7 cellular contexts compared by ENCODE assay signal in genomic region chr19:13953021-13953531, GRCh38. TPM values are rescaled to one million over a fixed set of nuclear protein-coding genes. Genes with fewer than 3 reads are reported as not detected.
DNase-seq lines count a peak whose midpoint lies in the region; ATAC-seq, FAIRE-seq and TF ChIP-seq lines count a peak whose summit lies in the region.

No MANE protein-coding gene starts in this region.

- ATAC-seq in GM21529 (IDR thresholded peaks at IDR 0.05; ENCODE audit: unreplicated experiment): no peak

- H3K36me3 ChIP-seq in ectodermal cell (ENCODE audit: control insufficient read depth, insufficient read depth, low read length): peaks cover 29% of the 10 kb centered on the region

- H3K36me3 Mint-ChIP-seq in type B pancreatic cell: peaks cover 4% of the 10 kb centered on the region

- no peaks in the 10 kb centered on the region for H3K9me3 ChIP-seq in ectodermal cell (ENCODE audit: control insufficient read depth, low read length)

- peak; percentile 34 for DNase-seq in RCC 7860 (ENCODE audit: low spot score)
- peak; percentile 17 to 54 for DNase-seq in lung microvascular endothelial cell (ENCODE audit: low read depth in 2 of 2)
- no peak for DNase-seq in type B pancreatic cell (ENCODE audit: extremely low spot score, unreplicated experiment)
- DNase-seq in NCI-H526 treated with DMSO at 0.1 percent for 48 hours (lab: John Stamatoyannopoulos, UW): no peak

- H3K27me3 ChIP-seq in ectodermal cell (ENCODE audit: control insufficient read depth, insufficient read depth, low read length, poor library complexity, severe bottlenecking): no peaks in the 10 kb centered on the region

- no peaks in the 10 kb centered on the region for H3K9me3 Mint-ChIP-seq in type B pancreatic cell

- peak overlapping the region; percentile 83 for H3K4me3 ChIP-seq in GM12875 (ENCODE audit: low read depth, low read length)
- peak overlapping the region; percentile 55 for H3K4me3 ChIP-seq in ectodermal cell (ENCODE audit: insufficient read depth, low read depth, low read length)

- H3K27ac Mint-ChIP-seq in type B pancreatic cell: peak overlapping the region; percentile 59

- TF ChIP-seq CTCF in GM12875 (IDR thresholded peaks at IDR 0.05; ENCODE audit: borderline replicate concordance, insufficient read depth, low read depth, low read length): no peak
- TF ChIP-seq CTCF in type B pancreatic cell (conservative IDR thresholded peaks at IDR 0.05): no peak

- peaks cover 7% of the 10 kb centered on the region for H3K4me1 Mint-ChIP-seq in type B pancreatic cell (ENCODE audit: unreplicated experiment)

- no peaks in the 10 kb centered on the region for H3K27me3 Mint-ChIP-seq in type B pancreatic cell

- FAIRE-seq in RCC 7860 (lab: Jason Lieb, UNC): no peak

- 15 to 16% methylated on average over 10 of the region's 10 CpGs for WGBS in ectodermal cell, 2 experiments

- peaks cover 4% of the 10 kb centered on the region for H3K4me1 ChIP-seq in ectodermal cell (ENCODE audit: control insufficient read depth, insufficient read depth, low read length)

- peak overlapping the region; percentile 89 for H3K4me3 Mint-ChIP-seq in type B pancreatic cell

- H3K27ac ChIP-seq in ectodermal cell (ENCODE audit: insufficient read depth, low read depth, low read length, poor library complexity, severe bottlenecking): peak overlapping the region; percentile 17

RNA-seq across cellular contexts. Expression of gene DCAF15, which starts 0.8 kb away (rescaled TPM):
- polyA plus RNA-seq in ectodermal cell (2013, experiment 1 of 4): 82.2 TPM
- polyA plus RNA-seq in ectodermal cell (2013, experiment 2 of 4): 80.5 TPM
- polyA plus RNA-seq in ectodermal cell (2013, experiment 3 of 4): 62.6 TPM
- polyA plus RNA-seq in ectodermal cell (2013, experiment 4 of 4): 62.7 TPM
- total RNA-seq in lung microvascular endothelial cell (6.1 and 8.5 TPM in 2 replicates), type B pancreatic cell (ENCODE audit: low replicate concordance) (35.8 and 50.1 TPM in 2 replicates)

RNA-seq across cellular contexts. Expression of gene PODNL1, which starts 14.9 kb away (rescaled TPM):
- 8.7 TPM for polyA plus RNA-seq in ectodermal cell (2013, experiment 1 of 4)
- polyA plus RNA-seq in ectodermal cell (2013, experiment 2 of 4): 7.2 TPM
- 7.3 TPM for polyA plus RNA-seq in ectodermal cell (2013, experiment 3 of 4)
- polyA plus RNA-seq in ectodermal cell (2013, experiment 4 of 4): 6.3 TPM
- total RNA-seq in lung microvascular endothelial cell (not detected in 2 replicates), type B pancreatic cell (ENCODE audit: low replicate concordance) (0.48 and 0.75 TPM in 2 replicates)

RNA-seq across cellular contexts. Expression of gene CC2D1A, which starts 47.1 kb away (rescaled TPM):
- polyA plus RNA-seq in ectodermal cell (2013, experiment 1 of 4): 33.5 TPM
- polyA plus RNA-seq in ectodermal cell (2013, experiment 2 of 4): 23.8 TPM
- 23.9 TPM for polyA plus RNA-seq in ectodermal cell (2013, experiment 3 of 4)
- 25.9 TPM for polyA plus RNA-seq in ectodermal cell (2013, experiment 4 of 4)
- total RNA-seq in lung microvascular endothelial cell (3.3 and 3.8 TPM in 2 replicates), type B pancreatic cell (ENCODE audit: low replicate concordance) (35.4 and 42.3 TPM in 2 replicates)

RNA-seq across cellular contexts. Expression of gene BRME1, which starts 47.2 kb away (rescaled TPM):
- polyA plus RNA-seq in ectodermal cell (2013, experiment 1 of 4): 5.8 TPM
- polyA plus RNA-seq in ectodermal cell (2013, experiment 2 of 4): 4.4 TPM
- polyA plus RNA-seq in ectodermal cell (2013, experiment 3 of 4): 2.7 TPM
- 2.4 TPM for polyA plus RNA-seq in ectodermal cell (2013, experiment 4 of 4)
- total RNA-seq in lung microvascular endothelial cell (under 0.01 and 0.20 TPM in 2 replicates), type B pancreatic cell (ENCODE audit: low replicate concordance) (3.5 and 9.2 TPM in 2 replicates)

RNA-seq across cellular contexts. Expression of gene RFX1, which starts 53.0 kb away (rescaled TPM):
- polyA plus RNA-seq in ectodermal cell (2013, experiment 1 of 4): 15.5 TPM
- 13.6 TPM for polyA plus RNA-seq in ectodermal cell (2013, experiment 2 of 4)
- polyA plus RNA-seq in ectodermal cell (2013, experiment 3 of 4): 11.7 TPM
- polyA plus RNA-seq in ectodermal cell (2013, experiment 4 of 4): 13.6 TPM
- total RNA-seq in lung microvascular endothelial cell (1.3 and 2.2 TPM in 2 replicates), type B pancreatic cell (ENCODE audit: low replicate concordance) (19.3 and 21.8 TPM in 2 replicates)

Comparison
In these comparisons a context has a peak if more than half of its experiments do, and no peak if none do; other contexts are left out.
1. DNase-seq: peak in RCC 7860 (single experiment) and lung microvascular endothelial cell (2 of 2); none in type B pancreatic cell (single experiment) and NCI-H526 treated with DMSO at 0.1 percent for 48 hours (single experiment).